Comparison of ENCODE assay signal across 34 cellular contexts in the genomic region with DNA sequence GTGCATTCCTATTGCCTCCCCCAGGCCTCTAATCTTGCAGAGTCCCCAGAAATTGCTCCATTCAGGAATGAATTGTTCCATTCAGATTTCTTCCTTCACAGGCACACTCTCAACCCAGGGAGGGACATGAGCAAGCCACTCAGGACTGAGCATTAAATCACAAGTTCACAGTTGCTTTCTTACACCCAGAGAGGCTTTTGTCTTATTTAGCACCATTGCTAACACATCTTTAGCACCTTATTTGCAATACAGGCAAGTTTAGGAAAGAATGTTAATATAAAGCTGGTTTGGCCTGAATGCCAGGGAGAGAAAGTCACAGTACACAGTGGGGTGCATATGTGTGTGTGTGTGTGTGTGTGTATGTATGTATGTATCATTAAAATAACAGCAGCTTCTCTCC.
"Had no signal": no experiment of that assay in that cellular context is flagged by ENCODE, and none has a peak within 500 bp of the region (broad histone marks: within the 10 kb centered on the region; RNA-seq: fewer than 3 reads in every experiment).

No MANE protein-coding gene starts in this region.

- H2AFZ ChIP-seq: PC-9 had no signal

- H3K4me1 Mint-ChIP-seq: activated CD4-positive, alpha-beta memory T cell treated with anti-CD3 and anti-CD28 coated beads, Interleukin-2, amount 10 ng/mL, durations not matched to agents 7 days and 5 days; activated naive CD8-positive, alpha-beta T cell treated with anti-CD3 and anti-CD28 coated beads, Interleukin-2, amount 10 ng/mL, durations not matched to agents 7 days and 5 days; activated T-helper 17 cell treated with anti-CD3 and anti-CD28 coated beads, Interleukin-2, amount 50 U/mL, for 72 hours had no signal

- H3K9me3 Mint-ChIP-seq: activated CD4-positive, alpha-beta memory T cell treated with anti-CD3 and anti-CD28 coated beads, Interleukin-2, amount 10 ng/mL, durations not matched to agents 7 days and 5 days; activated naive CD8-positive, alpha-beta T cell treated with anti-CD3 and anti-CD28 coated beads, Interleukin-2, amount 10 ng/mL, durations not matched to agents 7 days and 5 days; activated T-cell treated with anti-CD3 and anti-CD28 coated beads, Interleukin-2, amount 50 U/mL, for 72 hours; activated T-helper 17 cell treated with anti-CD3 and anti-CD28 coated beads, Interleukin-2, amount 50 U/mL, for 72 hours had no signal

- H3K4me1 ChIP-seq: body of pancreas had no signal

- H3K36me3 Mint-ChIP-seq: activated naive CD8-positive, alpha-beta T cell treated with anti-CD3 and anti-CD28 coated beads, Interleukin-2, amount 10 ng/mL, durations not matched to agents 7 days and 5 days had no signal

- H3K4me3 Mint-ChIP-seq: activated CD4-positive, alpha-beta memory T cell treated with anti-CD3 and anti-CD28 coated beads, Interleukin-2, amount 10 ng/mL, durations not matched to agents 7 days and 5 days; activated naive CD8-positive, alpha-beta T cell treated with anti-CD3 and anti-CD28 coated beads, Interleukin-2, amount 10 ng/mL, durations not matched to agents 7 days and 5 days; activated T-cell treated with anti-CD3 and anti-CD28 coated beads, Interleukin-2, amount 50 U/mL, for 72 hours; activated T-helper 17 cell treated with anti-CD3 and anti-CD28 coated beads, Interleukin-2, amount 50 U/mL, for 72 hours had no signal

- DNase-seq: activated CD4-positive, alpha-beta memory T cell treated with anti-CD3 and anti-CD28 coated beads, Interleukin-2, amount 10 ng/mL, durations not matched to agents 7 days and 5 days; activated CD4-positive, alpha-beta T cell treated with anti-CD3 and anti-CD28 coated beads for 1 hour; activated CD4-positive, alpha-beta T cell treated with anti-CD3 and anti-CD28 coated beads for 48 hours; activated CD4-positive, CD25-positive, alpha-beta regulatory T cell; activated effector memory CD4-positive, alpha-beta T cell treated with anti-CD3 and anti-CD28 coated beads, Interleukin-2, amount 50 U/mL, for 16 hours; activated naive CD4-positive, alpha-beta T cell; activated naive CD4-positive, alpha-beta T cell treated with anti-CD3 and anti-CD28 coated beads, Interleukin-2, amount 50 U/mL, for 16 hours; activated naive CD8-positive, alpha-beta T cell treated with anti-CD3 and anti-CD28 coated beads, Interleukin-2, amount 10 ng/mL, durations not matched to agents 7 days and 5 days; activated T-cell treated with anti-CD3 and anti-CD28 coated beads, Interleukin-2, amount 50 U/mL, for 1 hour; activated T-cell treated with anti-CD3 and anti-CD28 coated beads, Interleukin-2, amount 50 U/mL, for 72 hours; amygdala; body of pancreas; caudate nucleus; KG1; MM.1S; MV-4-11; NCI-H1092; NCI-H1436 treated with DMSO at 0.1 percent for 48 hours; NCI-H1694 treated with DMSO at 0.1 percent for 48 hours; NCI-H2029; NCI-H510A; NCI-H526; NCI-H748 treated with DMSO at 0.1 percent for 48 hours; NK-92 treated with Interleukin-12 subunit alpha and Interleukin-12 subunit beta, amount 100 ng/mL, for 24 hours; PC-9; SIG-M5; T-helper 1 cell; T-helper 2 cell; T-helper 9 cell had no signal

- H3K9me3 ChIP-seq: body of pancreas had no signal

- H3K27ac ChIP-seq: body of pancreas, PC-9, RWPE1, VCaP had no signal

- H3K4me2 ChIP-seq: PC-9 had no signal

- H3K27me3 ChIP-seq: body of pancreas had no signal

- ATAC-seq: activated T-cell treated with anti-CD3 and anti-CD28 coated beads, Interleukin-2, amount 50 U/mL, for 72 hours; activated T-helper 17 cell treated with anti-CD3 and anti-CD28 coated beads, Interleukin-2, amount 50 U/mL, for 72 hours; body of pancreas; Right ventricle myocardium inferior; SK-N-SH treated with all-trans-retinoic acid at 6 μM for 48 hours had no signal

- H3K4me3 ChIP-seq: body of pancreas, PC-9 had no signal

- H3K27ac Mint-ChIP-seq: activated CD4-positive, alpha-beta memory T cell treated with anti-CD3 and anti-CD28 coated beads, Interleukin-2, amount 10 ng/mL, durations not matched to agents 7 days and 5 days; activated naive CD8-positive, alpha-beta T cell treated with anti-CD3 and anti-CD28 coated beads, Interleukin-2, amount 10 ng/mL, durations not matched to agents 7 days and 5 days; activated T-cell treated with anti-CD3 and anti-CD28 coated beads, Interleukin-2, amount 50 U/mL, for 72 hours; activated T-helper 17 cell treated with anti-CD3 and anti-CD28 coated beads, Interleukin-2, amount 50 U/mL, for 72 hours had no signal
